Comparison of ENCODE assay signal across 17 cellular contexts in the genomic region with DNA sequence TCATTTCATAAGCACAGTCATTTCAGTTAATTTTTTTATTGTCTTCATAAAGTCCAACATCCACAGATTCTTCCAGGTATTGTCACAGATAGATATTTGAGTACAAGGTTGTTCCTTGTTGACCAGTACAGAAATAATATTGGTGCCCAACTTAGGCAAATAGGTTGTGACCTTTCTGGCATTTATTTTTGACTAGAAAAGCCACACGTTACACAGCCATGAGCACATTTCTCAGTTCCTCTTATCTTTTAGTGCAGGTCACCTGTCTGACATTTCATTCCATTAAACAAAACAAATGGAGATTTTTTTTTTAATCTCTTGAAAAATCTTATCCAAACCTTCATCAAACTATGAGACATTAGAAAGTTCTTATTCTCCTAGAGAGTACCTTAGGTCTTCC.
DNase-seq lines count a peak whose midpoint lies in the region; ATAC-seq and TF ChIP-seq lines count a peak whose summit lies in the region.
"Had no signal": no experiment of that assay in that cellular context is flagged by ENCODE, and none has a peak within 500 bp of the region (broad histone marks: within the 10 kb centered on the region; RNA-seq: fewer than 3 reads in every experiment).

No MANE protein-coding gene starts in this region.

- H3K4me1 Mint-ChIP-seq in osteocyte (ENCODE audit: unreplicated experiment) = no peaks in the 10 kb centered on the region
- no peaks in the 10 kb centered on the region for H3K4me1 Mint-ChIP-seq in activated CD8-positive, alpha-beta T cell treated with anti-CD3 and anti-CD28 coated beads, Interleukin-2, amount 10 ng/mL, durations not matched to agents 7 days and 5 days (ENCODE audit: low read depth)

- DNase-seq in GM10266 (ENCODE audit: extremely low spot score) (peak; percentile 12), osteocyte (ENCODE audit: extremely low spot score, unreplicated experiment) (no peak), UCSD-AML1 (lab: John Stamatoyannopoulos, UW; ENCODE audit: unreplicated experiment) (no peak)
- no peak for DNase-seq in activated CD8-positive, alpha-beta T cell treated with anti-CD3 and anti-CD28 coated beads, Interleukin-2, amount 10 ng/mL, durations not matched to agents 7 days and 5 days
- DNase-seq in stimulated activated CD4-positive, alpha-beta T cell treated with anti-CD3 and anti-CD28 coated beads, Interleukin-4, amount 100 ng/mL, for 4 hours = no peak
- DNase-seq: colonic mucosa; DMS53; foreskin fibroblast; GM23248; left ventricle myocardium inferior; NCI-H2171; pancreas; stimulated activated CD4-positive, alpha-beta T cell treated with anti-CD3 and anti-CD28 coated beads, Interleukin-4, amount 100 ng/mL, for 24 hours had no signal

- H3K27ac Mint-ChIP-seq in osteocyte (ENCODE audit: unreplicated experiment) = no peak overlapping the region
- no peak overlapping the region for H3K27ac Mint-ChIP-seq in activated CD8-positive, alpha-beta T cell treated with anti-CD3 and anti-CD28 coated beads, Interleukin-2, amount 10 ng/mL, durations not matched to agents 7 days and 5 days
- H3K27ac Mint-ChIP-seq: activated naive CD4-positive, alpha-beta T cell treated with anti-CD3 and anti-CD28 coated beads, Interleukin-2, amount 50 U/mL, for 72 hours had no signal

- no peak overlapping the region for H3K4me3 Mint-ChIP-seq in osteocyte (ENCODE audit: unreplicated experiment)
- H3K4me3 Mint-ChIP-seq in activated CD8-positive, alpha-beta T cell treated with anti-CD3 and anti-CD28 coated beads, Interleukin-2, amount 10 ng/mL, durations not matched to agents 7 days and 5 days = no peak overlapping the region

- H3K9me3 Mint-ChIP-seq in osteocyte (ENCODE audit: unreplicated experiment) = no peaks in the 10 kb centered on the region
- no peaks in the 10 kb centered on the region for H3K9me3 Mint-ChIP-seq in activated CD8-positive, alpha-beta T cell treated with anti-CD3 and anti-CD28 coated beads, Interleukin-2, amount 10 ng/mL, durations not matched to agents 7 days and 5 days (ENCODE audit: insufficient read depth)

- POLR2A ChIA-PET in activated CD8-positive, alpha-beta T cell treated with anti-CD3 and anti-CD28 coated beads, Interleukin-2, amount 10 ng/mL, durations not matched to agents 7 days and 5 days (lab: Charles Lee) = no interaction called here

- CTCF ChIA-PET in activated CD8-positive, alpha-beta T cell treated with anti-CD3 and anti-CD28 coated beads, Interleukin-2, amount 10 ng/mL, durations not matched to agents 7 days and 5 days (lab: Charles Lee) = no interaction called here

- TF ChIP-seq CTCF in GM10266 (IDR thresholded peaks at IDR 0.05; ENCODE audit: control insufficient read depth, insufficient read depth, low read depth, missing control alignments) = no peak
- TF ChIP-seq CTCF in osteocyte (IDR thresholded peaks at IDR 0.05) = no peak

- peaks cover 2% of the 10 kb centered on the region for H3K27me3 Mint-ChIP-seq in osteocyte (ENCODE audit: unreplicated experiment)
- no peaks in the 10 kb centered on the region for H3K27me3 Mint-ChIP-seq in activated CD8-positive, alpha-beta T cell treated with anti-CD3 and anti-CD28 coated beads, Interleukin-2, amount 10 ng/mL, durations not matched to agents 7 days and 5 days (ENCODE audit: low read depth)

- H3K36me3 Mint-ChIP-seq in osteocyte (ENCODE audit: unreplicated experiment) = no peaks in the 10 kb centered on the region
- H3K36me3 Mint-ChIP-seq in activated CD8-positive, alpha-beta T cell treated with anti-CD3 and anti-CD28 coated beads, Interleukin-2, amount 10 ng/mL, durations not matched to agents 7 days and 5 days (ENCODE audit: low read depth) = no peaks in the 10 kb centered on the region
- H3K36me3 Mint-ChIP-seq: activated naive CD4-positive, alpha-beta T cell treated with anti-CD3 and anti-CD28 coated beads, Interleukin-2, amount 50 U/mL, for 72 hours had no signal

- peak; percentile 90 for ATAC-seq in GM19351 (IDR thresholded peaks at IDR 0.05; ENCODE audit: unreplicated experiment)
- peak; percentile 78 for ATAC-seq in HG02642 (IDR thresholded peaks at IDR 0.05; ENCODE audit: poor library complexity, unreplicated experiment)
- peak; percentile 79 for ATAC-seq in HG03432 (IDR thresholded peaks at IDR 0.05; ENCODE audit: unreplicated experiment)
- ATAC-seq in activated CD8-positive, alpha-beta T cell treated with anti-CD3 and anti-CD28 coated beads, Interleukin-2, amount 10 ng/mL, durations not matched to agents 7 days and 5 days = no peak
- ATAC-seq: activated naive CD4-positive, alpha-beta T cell treated with anti-CD3 and anti-CD28 coated beads, Interleukin-2, amount 50 U/mL, for 72 hours; pancreas had no signal
